Comparison of ENCODE assay signal across 8 cellular contexts in genomic region chr12:7091660-7092228, GRCh38. TPM values are rescaled to one million over a fixed set of nuclear protein-coding genes. Genes with fewer than 3 reads are reported as not detected.
DNase-seq lines count a peak whose midpoint lies in the region; ATAC-seq and TF ChIP-seq lines count a peak whose summit lies in the region.

No MANE protein-coding gene starts in this region.

- H3K9me3 ChIP-seq in T-helper 17 cell (ENCODE audit: control insufficient read depth, low read length, poor library complexity, severe bottlenecking) (no peaks in the 10 kb centered on the region), psoas muscle (no peaks in the 10 kb centered on the region), BE2C (no peaks in the 10 kb centered on the region)

- TF ChIP-seq CTCF in Calu3 (IDR thresholded peaks at IDR 0.05; ENCODE audit: unreplicated experiment), result no peak
- no peak for TF ChIP-seq CTCF in foreskin fibroblast (IDR thresholded peaks at IDR 0.05; ENCODE audit: low read depth, low read length)
- TF ChIP-seq CTCF in psoas muscle (IDR thresholded peaks at IDR 0.05), result no peak
- TF ChIP-seq CTCF in BE2C (IDR thresholded peaks at IDR 0.05; ENCODE audit: low read depth, low read length), result no peak

- ATAC-seq in T-helper 17 cell, result no peak
- ATAC-seq in psoas muscle, result peak; percentile 29 to 59 (median 55)

- intact Hi-C loops in Calu3 (cut with micrococcal nuclease; ENCODE audit: unreplicated experiment) (loop anchor here (1.0 to 5.0 kb wide), 3 partner anchors 31 to 147 kb away; partner anchors contain the start of genes C12orf57, C1S and LPCAT3), psoas muscle (cut with DNase I) (loop anchor here (1.0 to 5.0 kb wide), 3 partner anchors 31 to 144 kb away; partner anchors contain the start of gene C1S (in 2 of the 2))

- H3K36me3 ChIP-seq in psoas muscle (ENCODE audit: insufficient read depth in 1 of 2, low read depth in 1 of 2) (peaks cover 0 to 22% of the 10 kb centered on the region in 2 donors), BE2C (no peaks in the 10 kb centered on the region)

- DNase-seq in Calu3 (no peak), T-helper 17 cell (no peak), foreskin fibroblast (peak in 1 of 2 donors; percentile 22), psoas muscle (peak; percentile 69 to 70), GDM1 (lab: John Stamatoyannopoulos, UW) (no peak), BE2C (no peak), NCI-H146 treated with DMSO at 0.1 percent for 48 hours (lab: John Stamatoyannopoulos, UW; ENCODE audit: unreplicated experiment) (no peak)
- DNase-seq in activated CD4-positive, alpha-beta T cell treated with anti-CD3 and anti-CD28 coated beads for 4 hours, result no peak

- H3K27me3 Mint-ChIP-seq in Calu3 (ENCODE audit: unreplicated experiment), result peaks cover 56% of the 10 kb centered on the region
- H3K27me3 Mint-ChIP-seq in T-helper 17 cell, result peaks cover 6% of the 10 kb centered on the region

- no peaks in the 10 kb centered on the region for H3K4me1 Mint-ChIP-seq in Calu3 (ENCODE audit: low read depth, unreplicated experiment)
- H3K4me1 Mint-ChIP-seq in T-helper 17 cell, result peaks cover 12% of the 10 kb centered on the region

- H3K4me3 ChIP-seq in foreskin fibroblast (ENCODE audit: low read depth in 1 of 2, low read length in 2 of 2), result peak overlapping the region; percentile 58 to 98
- peak overlapping the region; percentile 65 for H3K4me3 ChIP-seq in psoas muscle
- H3K4me3 ChIP-seq in BE2C (ENCODE audit: low read depth, low read length), result no peak overlapping the region

- H3K9me3 Mint-ChIP-seq in Calu3 (ENCODE audit: low read depth, unreplicated experiment), result no peaks in the 10 kb centered on the region

- CTCF ChIA-PET in Calu3 (lab: Charles Lee), result interaction anchor here (0.6 kb wide), 1 partner anchor 14 kb away, joined by 3 read pairs; no protein-coding TSS in a partner anchor

- H3K27ac ChIP-seq in psoas muscle, result peak overlapping the region; percentile 58

- H3K4me3 Mint-ChIP-seq in Calu3 (ENCODE audit: low read depth, unreplicated experiment) (peak overlapping the region; percentile 57), T-helper 17 cell (peak overlapping the region; percentile 87)

- H3K27me3 ChIP-seq in psoas muscle (ENCODE audit: insufficient read depth in 3 of 3, low read length in 2 of 3) (no peaks in the 10 kb centered on the region), BE2C (peaks cover 8% of the 10 kb centered on the region)

- H3K36me3 Mint-ChIP-seq in Calu3 (ENCODE audit: insufficient read depth, unreplicated experiment) (peaks cover 26% of the 10 kb centered on the region), T-helper 17 cell (ENCODE audit: low read depth) (peaks cover 3% of the 10 kb centered on the region)

- no TSS peak for BruUV-seq in Calu3 (replicated peaks; lab: Mats Ljungman, UMichigan)

- H3K4me1 ChIP-seq in psoas muscle (peaks cover 8% of the 10 kb centered on the region), BE2C (no peaks in the 10 kb centered on the region)

- H3K27ac Mint-ChIP-seq in Calu3 (ENCODE audit: unreplicated experiment) (no peak overlapping the region), T-helper 17 cell (peak overlapping the region; percentile 34)

- WGBS in psoas muscle, 3 donors, result 13 to 27% (median 18%) methylated on average over 9 to 10 of the region's 10 CpGs

RNA-seq across cellular contexts. Expression of gene C1R, which starts 0.5 kb away (rescaled TPM):
- total RNA-seq in Calu3 (2022) (7.6 and 7.9 TPM in 2 replicates), T-helper 17 cell (1 to 10 TPM; 3.4 to 7.2 TPM), psoas muscle (10 to 100 TPM; 63.2 to 70.9 (median 68.1) TPM)
- 10 to 100 TPM; 32.4 to 58.4 (median 44.5) TPM for polyA plus RNA-seq in psoas muscle
- polyA plus RNA-seq in BE2C (2012; ENCODE audit: insufficient read depth, insufficient read length, low read depth), result 1.2 TPM

RNA-seq across cellular contexts. Expression of gene C1RL, which starts 17.3 kb away (rescaled TPM):
- total RNA-seq in Calu3 (2022) (43.2 and 43.4 TPM in 2 replicates), T-helper 17 cell (10 to 100 TPM; 21.4 to 27.2 TPM), psoas muscle (10 to 100 TPM; 14.6 to 17.0 (median 15.5) TPM)
- polyA plus RNA-seq in psoas muscle, result 1 to 10 TPM; 2.7 to 6.2 (median 5.1) TPM
- 0.80 TPM for polyA plus RNA-seq in BE2C (2012; ENCODE audit: insufficient read depth, insufficient read length, low read depth)

RNA-seq across cellular contexts. Expression of gene C1S, which starts 31.2 kb away (rescaled TPM):
- total RNA-seq in Calu3 (2022) (7.1 and 9.7 TPM in 2 replicates), T-helper 17 cell (1 to 10 TPM; 2.9 to 3.0 TPM), psoas muscle (10 to 100 TPM; 49.0 to 98.5 (median 75.6) TPM)
- polyA plus RNA-seq in psoas muscle, result 10 to 100 TPM; 35.9 to 44.4 (median 38.2) TPM
- polyA plus RNA-seq in BE2C (2012; ENCODE audit: insufficient read depth, insufficient read length, low read depth), result 6.8 TPM

RNA-seq across cellular contexts. Expression of gene RBP5, which starts 36.9 kb away (rescaled TPM):
- total RNA-seq in Calu3 (2022) (0.81 and 2.3 TPM in 2 replicates), T-helper 17 cell (not detected), psoas muscle (under 1 TPM in 2 of 4 donors, not detected in 2; 0.48 to 0.61 TPM)
- polyA plus RNA-seq in psoas muscle, result 1 to 10 TPM in 2 of 3 donors, under 1 TPM in 1; 0.18 to 1.4 (median 1.2) TPM
- polyA plus RNA-seq in BE2C (2012; ENCODE audit: insufficient read depth, insufficient read length, low read depth), result 2.3 TPM

RNA-seq across cellular contexts. Expression of gene CLSTN3, which starts 38.4 kb away (rescaled TPM):
- total RNA-seq in Calu3 (2022) (37.5 and 48.1 TPM in 2 replicates), T-helper 17 cell (10 to 100 TPM; 45.8 to 62.6 TPM), psoas muscle (1 to 10 TPM; 2.8 to 5.1 (median 3.3) TPM)
- 1 to 10 TPM; 1.2 to 3.6 (median 1.3) TPM for polyA plus RNA-seq in psoas muscle
- polyA plus RNA-seq in BE2C (2012; ENCODE audit: insufficient read depth, insufficient read length, low read depth), result 49.9 TPM

Comparison
In these comparisons a context has a peak if more than half of its experiments do, and no peak if none do; other contexts are left out.
1. DNase-seq: peak in psoas muscle (2 of 2); none in Calu3 (single experiment), T-helper 17 cell (0 of 3), GDM1 (single experiment), BE2C (single experiment), activated CD4-positive, alpha-beta T cell treated with anti-CD3 and anti-CD28 coated beads for 4 hours (0 of 2) and NCI-H146 treated with DMSO at 0.1 percent for 48 hours (single experiment).